8 cellular contexts compared by ENCODE assay signal in genomic region chr17:40218740-40219072, GRCh38. TPM values are rescaled to one million over a fixed set of nuclear protein-coding genes. Genes with fewer than 3 reads are reported as not detected.
A peak's percentile ranks its signal among the peaks of the same experiment; 100 is the strongest.
DNase-seq lines count a peak whose midpoint lies in the region; ATAC-seq and TF ChIP-seq lines count a peak whose summit lies in the region.

No MANE protein-coding gene starts in this region.

- peak overlapping the region; percentile 96; the same call in 1 of the 2 replicates for H2AFZ ChIP-seq in OCI-LY1 (ENCODE audit: low read length)

- no peaks in the 10 kb centered on the region for H4K20me1 ChIP-seq in OCI-LY1 (ENCODE audit: insufficient read depth, low read length)

- peak overlapping the region; percentile 96 for H3K9ac ChIP-seq in OCI-LY1 (ENCODE audit: low read length)

- H3K4me1 ChIP-seq in OCI-LY1 (ENCODE audit: insufficient read depth, low read length, severe bottlenecking): peaks cover 17% of the 10 kb centered on the region

- H3K27ac ChIP-seq in OCI-LY1 (ENCODE audit: low read depth, low read length, poor library complexity, severe bottlenecking): peak overlapping the region; percentile 59

- H3K36me3 ChIP-seq in OCI-LY1 (ENCODE audit: insufficient read depth, low read length): no peaks in the 10 kb centered on the region

- peaks cover 0 to 1% (median 0%) of the 10 kb centered on the region in 5 donors for H3K27me3 Mint-ChIP-seq in naive thymus-derived CD8-positive, alpha-beta T cell
- no peaks in the 10 kb centered on the region for H3K27me3 Mint-ChIP-seq in stimulated activated memory B cell treated with anti-CD40 and anti-IgM and Interleukin-4, amounts not matched to agents 10 μg/mL and 1 μg/mL and 100 μg/mL, for 72 hours

- H3K9me2 ChIP-seq in OCI-LY1 (ENCODE audit: low read depth, low read length): no peaks in the 10 kb centered on the region

- peak overlapping the region; percentile 100 for H3K4me3 ChIP-seq in OCI-LY1 (ENCODE audit: low read depth, low read length, poor library complexity, severe bottlenecking)

- H3K36me3 Mint-ChIP-seq in naive thymus-derived CD8-positive, alpha-beta T cell: peaks cover 0 to 4% (median 0%) of the 10 kb centered on the region in 3 donors
- H3K36me3 Mint-ChIP-seq in stimulated activated memory B cell treated with anti-CD40 and anti-IgM and Interleukin-4, amounts not matched to agents 10 μg/mL and 1 μg/mL and 100 μg/mL, for 72 hours: peaks cover 5% of the 10 kb centered on the region

- peak; percentile 28 for ATAC-seq in HG03442 (IDR thresholded peaks at IDR 0.05; ENCODE audit: unreplicated experiment)
- ATAC-seq in naive thymus-derived CD8-positive, alpha-beta T cell: peak; percentile 73 to 82
- peak; percentile 89 for ATAC-seq in stimulated activated memory B cell treated with anti-CD40 and anti-IgM and Interleukin-4, amounts not matched to agents 10 μg/mL and 1 μg/mL and 100 μg/mL, for 72 hours

- H3F3A ChIP-seq in OCI-LY1 (ENCODE audit: insufficient read depth, low read length): no peaks in the 10 kb centered on the region; the same call in 1 of the 2 replicates

- no peaks in the 10 kb centered on the region for H3K9me3 ChIP-seq in OCI-LY1 (ENCODE audit: low read length)

- POLR2A ChIA-PET in naive thymus-derived CD8-positive, alpha-beta T cell (lab: Charles Lee): interaction anchor here (0.6 to 1.9 kb wide), 18 partner anchors 9 to 1703 kb away, joined by 3 to 10 read pairs (median 4); partner anchors contain the start of genes CDK12, EIF1, MED24 and PSMD3

- H3K4me2 ChIP-seq in OCI-LY1 (ENCODE audit: low read length): peak overlapping the region; percentile 99

- H3K27ac Mint-ChIP-seq in naive thymus-derived CD8-positive, alpha-beta T cell: peak overlapping the region; percentile 97 to 100 (median 100)
- peak overlapping the region; percentile 94 for H3K27ac Mint-ChIP-seq in stimulated activated memory B cell treated with anti-CD40 and anti-IgM and Interleukin-4, amounts not matched to agents 10 μg/mL and 1 μg/mL and 100 μg/mL, for 72 hours

- peaks cover 20% of the 10 kb centered on the region for H3K79me2 ChIP-seq in OCI-LY1 (ENCODE audit: insufficient read depth, low read length)

- DNase-seq in NCI-H2107 treated with DMSO at 0.1 percent for 48 hours (lab: John Stamatoyannopoulos, UW; ENCODE audit: unreplicated experiment): peak; percentile 63
- DNase-seq in NCI-H2107 (lab: John Stamatoyannopoulos, UW): no peak
- peak; percentile 42 to 58 for DNase-seq in activated T-helper 1 cell treated with anti-CD3 and anti-CD28 coated beads, Interleukin-2, amount 50 U/mL, for 16 hours (ENCODE audit: low read depth in 1 of 2, low spot score in 1 of 2)
- peak; percentile 79 for DNase-seq in fibroblast of peridontal ligament (ENCODE audit: extremely low read depth)
- peak; percentile 62 to 97 (median 85) for DNase-seq in naive thymus-derived CD8-positive, alpha-beta T cell

- H3K27me3 ChIP-seq in OCI-LY1 (ENCODE audit: insufficient read depth, low read length): no peaks in the 10 kb centered on the region

- H3K4me1 Mint-ChIP-seq in naive thymus-derived CD8-positive, alpha-beta T cell: peaks cover 18 to 37% (median 36%) of the 10 kb centered on the region in 4 donors
- H3K4me1 Mint-ChIP-seq in stimulated activated memory B cell treated with anti-CD40 and anti-IgM and Interleukin-4, amounts not matched to agents 10 μg/mL and 1 μg/mL and 100 μg/mL, for 72 hours: peaks cover 39% of the 10 kb centered on the region

- no peak for TF ChIP-seq CTCF in OCI-LY1 (IDR thresholded peaks at IDR 0.05; ENCODE audit: low read length)

- peak overlapping the region; percentile 82 to 99 (median 97) for H3K4me3 Mint-ChIP-seq in naive thymus-derived CD8-positive, alpha-beta T cell
- H3K4me3 Mint-ChIP-seq in stimulated activated memory B cell treated with anti-CD40 and anti-IgM and Interleukin-4, amounts not matched to agents 10 μg/mL and 1 μg/mL and 100 μg/mL, for 72 hours: peak overlapping the region; percentile 87

- H3K9me3 Mint-ChIP-seq in naive thymus-derived CD8-positive, alpha-beta T cell: no peaks in the 10 kb centered on the region
- no peaks in the 10 kb centered on the region for H3K9me3 Mint-ChIP-seq in stimulated activated memory B cell treated with anti-CD40 and anti-IgM and Interleukin-4, amounts not matched to agents 10 μg/mL and 1 μg/mL and 100 μg/mL, for 72 hours

RNA-seq across cellular contexts. Expression of gene WIPF2, which starts 0.4 kb away (rescaled TPM):
- 10 to 100 TPM; 29.0 to 32.7 TPM for total RNA-seq in naive thymus-derived CD8-positive, alpha-beta T cell
- 1 to 10 TPM; 6.4 to 7.5 (median 7.5) TPM for polyA plus RNA-seq in naive thymus-derived CD8-positive, alpha-beta T cell

RNA-seq across cellular contexts. Expression of gene RAPGEFL1, which starts 41.4 kb away (rescaled TPM):
- 1 to 10 TPM; 5.9 to 6.4 TPM for total RNA-seq in naive thymus-derived CD8-positive, alpha-beta T cell
- under 1 TPM in 2 of 3 donors, not detected in 1; 0.12 to 0.65 TPM for polyA plus RNA-seq in naive thymus-derived CD8-positive, alpha-beta T cell

Comparison
In these comparisons a context has a peak if more than half of its experiments do, and no peak if none do; other contexts are left out.
1. ATAC-seq: peak in every context shown above with its lines; median percentile 89 in stimulated activated memory B cell treated with anti-CD40 and anti-IgM and Interleukin-4, amounts not matched to agents 10 μg/mL and 1 μg/mL and 100 μg/mL, for 72 hours; 78 in naive thymus-derived CD8-positive, alpha-beta T cell; 28 in HG03442.